Comparison of ENCODE assay signal across 21 cellular contexts in genomic region chr14:72649603-72650227, GRCh38.
A peak's percentile ranks its signal among the peaks of the same experiment; 100 is the strongest.
DNase-seq lines count a peak whose midpoint lies in the region; ATAC-seq, FAIRE-seq and TF ChIP-seq lines count a peak whose summit lies in the region.
"Had no signal": no experiment of that assay in that cellular context is flagged by ENCODE, and none has a peak within 500 bp of the region (broad histone marks: within the 10 kb centered on the region; RNA-seq: fewer than 3 reads in every experiment).

No MANE protein-coding gene starts in this region.

- no peak for TF ChIP-seq EP300 in stomach (IDR thresholded peaks at IDR 0.05)

- DNase-seq in GM12892 (ENCODE audit: insufficient read length) (no peak), WERI-Rb-1 (no peak), trophoblast cell (no peak), amygdala (lab: John Stamatoyannopoulos, UW) (no peak), stomach (no peak)
- DNase-seq: CD4-positive, CD25-positive, alpha-beta regulatory T cell; DMS79; MV-4-11; NCI-H1694; NCI-H2081; NCI-H2171; NCI-H345; NCI-H524 treated with DMSO at 0.1 percent for 48 hours; NCI-H82; SJCRH30 had no signal

- no peak overlapping the region for H3K18ac ChIP-seq in trophoblast cell (ENCODE audit: low read length)

- peak; percentile 89 for FAIRE-seq in GM12892 (lab: Jason Lieb, UNC)
- FAIRE-seq: A204.1, RCC 7860 had no signal

- H3K4me2 ChIP-seq in trophoblast cell (ENCODE audit: low read length): no peak overlapping the region
- H3K4me2 ChIP-seq: GM23338 had no signal

- H3K9ac ChIP-seq in trophoblast cell (ENCODE audit: low read length): no peak overlapping the region

- H3K4me1 ChIP-seq in trophoblast cell (ENCODE audit: control insufficient read depth in 1 of 2, insufficient read depth in 2 of 2, low read length in 2 of 2) (peaks cover 16 to 29% of the 10 kb centered on the region in 2 experiments), stomach (peaks cover 0 to 5% (median 0%) of the 10 kb centered on the region in 4 donors)
- H3K4me1 ChIP-seq: HAP-1 had no signal

- H2BK5ac ChIP-seq in trophoblast cell (ENCODE audit: low read depth, low read length, poor library complexity): no peak overlapping the region

- no CpG with 5 or more reads among the region's 10 CpGs for WGBS in trophoblast cell (ENCODE audit: extremely low coverage, insufficient coverage, insufficient read length)
- 69 to 78% (median 73%) methylated on average over 10 of the region's 10 CpGs for WGBS in stomach, 5 donors

- no peak overlapping the region for H4K12ac ChIP-seq in trophoblast cell (ENCODE audit: low read depth, low read length)

- no peak overlapping the region for H2BK120ac ChIP-seq in trophoblast cell (ENCODE audit: insufficient read depth, low read length, poor library complexity)

- no peak overlapping the region for H3K4me3 ChIP-seq in WERI-Rb-1 (ENCODE audit: low read depth, low read length)
- no peak overlapping the region for H3K4me3 ChIP-seq in trophoblast cell (ENCODE audit: low read depth, low read length)
- no peak overlapping the region for H3K4me3 ChIP-seq in stomach
- H3K4me3 ChIP-seq: GM23338, HAP-1, SJCRH30 had no signal

- TF ChIP-seq POLR2A in GM12892 (IDR thresholded peaks at IDR 0.05; ENCODE audit: low read depth, low read length) (no peak), stomach (IDR thresholded peaks at IDR 0.05) (no peak)

- H3K4ac ChIP-seq in trophoblast cell (ENCODE audit: low read depth, low read length): no peak overlapping the region

- H3K9me3 ChIP-seq in WERI-Rb-1 (ENCODE audit: severe bottlenecking): no peaks in the 10 kb centered on the region
- H3K9me3 ChIP-seq in trophoblast cell (ENCODE audit: insufficient read depth, low read depth, low read length): no peaks in the 10 kb centered on the region
- H3K9me3 ChIP-seq in stomach: no peaks in the 10 kb centered on the region
- H3K9me3 ChIP-seq: HAP-1, SJCRH30 had no signal

- no peak overlapping the region for H3K14ac ChIP-seq in trophoblast cell (ENCODE audit: low read length)

- peaks cover 2% of the 10 kb centered on the region for H3K79me1 ChIP-seq in trophoblast cell (ENCODE audit: low read length)

- intact Hi-C loops in stomach (cut with DNase I; ENCODE audit: low total_unique reads): no loop called here

- no peak overlapping the region for H2AFZ ChIP-seq in trophoblast cell (ENCODE audit: insufficient read depth, low read length, poor library complexity)
- H2AFZ ChIP-seq: GM23338 had no signal

- no peak overlapping the region for H4K8ac ChIP-seq in trophoblast cell (ENCODE audit: low read depth, low read length)

- TF ChIP-seq CTCF in WERI-Rb-1 (IDR thresholded peaks at IDR 0.05; ENCODE audit: low read depth, low read length) (no peak), stomach (IDR thresholded peaks at IDR 0.05) (no peak)

- H3K27ac ChIP-seq in WERI-Rb-1 (peak overlapping the region; percentile 73), trophoblast cell (ENCODE audit: low read depth, low read length) (no peak overlapping the region), stomach (no peak overlapping the region)
- H3K27ac ChIP-seq: SJCRH30 had no signal

- peak overlapping the region; percentile 26 for H2BK12ac ChIP-seq in trophoblast cell (ENCODE audit: low read length)

- H4K91ac ChIP-seq in trophoblast cell (ENCODE audit: low read depth, low read length): peak overlapping the region; percentile 19

- ATAC-seq in esophagus mucosa: peak; percentile 45
- no peak for ATAC-seq in GM21528 (IDR thresholded peaks at IDR 0.05; ENCODE audit: low FRiP score, unreplicated experiment)
- ATAC-seq: GM23338 had no signal

- no peaks in the 10 kb centered on the region for H3K36me3 ChIP-seq in WERI-Rb-1
- H3K36me3 ChIP-seq in trophoblast cell (ENCODE audit: control insufficient read depth in 1 of 2, insufficient read depth in 2 of 2, low read length in 2 of 2): no peaks in the 10 kb centered on the region
- no peaks in the 10 kb centered on the region for H3K36me3 ChIP-seq in stomach
- H3K36me3 ChIP-seq: HAP-1, SJCRH30 had no signal

- H3K79me2 ChIP-seq in trophoblast cell (ENCODE audit: control insufficient read depth, insufficient read depth, low read length, poor library complexity): no peaks in the 10 kb centered on the region

- H3K23ac ChIP-seq in trophoblast cell (ENCODE audit: low read length): no peak overlapping the region

- no peaks in the 10 kb centered on the region for H3K27me3 ChIP-seq in WERI-Rb-1 (ENCODE audit: insufficient read depth, low read depth, severe bottlenecking)
- no peaks in the 10 kb centered on the region for H3K27me3 ChIP-seq in trophoblast cell (ENCODE audit: insufficient read depth, low read length)
- H3K27me3 ChIP-seq in stomach: peaks cover 0 to 25% (median 0%) of the 10 kb centered on the region in 3 donors
- H3K27me3 ChIP-seq: SJCRH30 had no signal

- H2AK5ac ChIP-seq in trophoblast cell (ENCODE audit: low read length): peak overlapping the region; percentile 35
